In the genomic region with DNA sequence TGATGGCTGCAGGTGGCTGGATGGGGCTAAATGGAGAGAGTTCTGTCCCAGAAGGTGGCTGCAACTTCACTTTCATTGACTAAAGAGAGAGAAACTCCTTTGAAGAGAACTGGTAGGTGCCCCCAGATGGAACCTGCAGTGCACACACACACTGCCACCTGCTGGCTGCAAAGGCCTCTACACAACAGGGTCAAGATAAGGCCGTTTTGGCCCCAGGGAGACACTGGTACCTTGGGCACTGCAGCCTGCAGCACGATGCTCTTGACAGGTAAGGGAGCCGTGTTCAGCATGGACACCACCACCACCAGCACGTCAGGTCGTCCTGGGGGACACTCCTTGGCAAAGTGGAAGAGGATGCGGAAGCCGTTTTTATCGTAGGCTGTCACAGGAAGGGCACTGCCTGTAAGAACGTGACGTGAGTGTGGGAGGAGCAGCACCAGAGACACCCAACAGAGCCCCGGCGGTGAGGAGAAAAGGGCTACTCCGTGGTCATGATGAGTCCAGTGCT, we compare ENCODE assay signal across 8 cellular contexts.
DNase-seq lines count a peak whose midpoint lies in the region; ATAC-seq and TF ChIP-seq lines count a peak whose summit lies in the region.

No MANE protein-coding gene starts in this region.

- no peaks in the 10 kb centered on the region for H3K27me3 ChIP-seq in iPS DF 6.9 (ENCODE audit: control insufficient read depth, insufficient read depth, low read length)

- ATAC-seq in HG02938 (IDR thresholded peaks at IDR 0.05; ENCODE audit: unreplicated experiment): no peak

- H3K27ac ChIP-seq in iPS DF 6.9 (ENCODE audit: low read length): no peak overlapping the region

- WGBS in iPS DF 6.9 (ENCODE audit: insufficient coverage, insufficient read length): no CpG with 5 or more reads among the region's 13 CpGs

- no peaks in the 10 kb centered on the region for H3K4me1 ChIP-seq in iPS DF 6.9 (ENCODE audit: control insufficient read depth, insufficient read depth, low read length)

- no peaks in the 10 kb centered on the region for H3K9me3 ChIP-seq in iPS DF 6.9 (ENCODE audit: control insufficient read depth, insufficient read depth, low read length)

- peaks cover 56% of the 10 kb centered on the region for H3K36me3 ChIP-seq in iPS DF 6.9 (ENCODE audit: control insufficient read depth, insufficient read depth, low read length)

- no peak overlapping the region for H3K4me3 ChIP-seq in astrocyte of the spinal cord (ENCODE audit: low read depth, low read length)
- H3K4me3 ChIP-seq in iPS DF 6.9 (ENCODE audit: low read length): no peak overlapping the region

- in situ Hi-C loops in astrocyte of the spinal cord (cut with HindIII; ENCODE audit: low sequenced_read_pairs): no loop called here

- peak; percentile 93 for TF ChIP-seq CTCF in astrocyte of the spinal cord (IDR thresholded peaks at IDR 0.05; ENCODE audit: low read depth, low read length)

- DNase-seq in NCI-H2171 treated with DMSO at 0.1 percent for 48 hours (lab: John Stamatoyannopoulos, UW) (peak; percentile 54), NCI-H2171 (lab: John Stamatoyannopoulos, UW) (no peak), NCI-H1105 treated with DMSO at 0.1 percent for 48 hours (lab: John Stamatoyannopoulos, UW) (peak; percentile 45), T-helper 9 cell (peak; percentile 47), astrocyte of the spinal cord (ENCODE audit: low read depth, low spot score) (peak; percentile 55), iPS DF 6.9 (ENCODE audit: low read depth, low spot score) (peak; percentile 57)
- DNase-seq in stimulated activated CD4-positive, alpha-beta T cell treated with anti-CD3 and anti-CD28 coated beads, Interleukin-15, amount 100 ng/mL, for 24 hours: peak; percentile 74
